Comparison of ENCODE assay signal across 8 cellular contexts in genomic region chr1:16440480-16441311, GRCh38. TPM values are rescaled to one million over a fixed set of nuclear protein-coding genes. Genes with fewer than 3 reads are reported as not detected.
A peak's percentile ranks its signal among the peaks of the same experiment; 100 is the strongest.
DNase-seq lines count a peak whose midpoint lies in the region; ATAC-seq and TF ChIP-seq lines count a peak whose summit lies in the region.

Gene NECAP2, plus strand, starts transcription at chr1:16440724. Its CDS starts 38 bp downstream, at chr1:16440762.

- H3K9me3 ChIP-seq in hepatocyte (ENCODE audit: low read depth) (no peaks in the 10 kb centered on the region), aorta (ENCODE audit: control insufficient read depth, low read length) (no peaks in the 10 kb centered on the region)

- H2AFZ ChIP-seq in hepatocyte, result peak within 1 kb of the TSS; percentile 96

- H3K9me2 ChIP-seq in hepatocyte (replicated peaks; ENCODE audit: insufficient read depth), result no peaks in the 10 kb centered on the region

- peak; percentile 90 for ATAC-seq in GM18502 (IDR thresholded peaks at IDR 0.05; ENCODE audit: poor library complexity, unreplicated experiment)
- peak; percentile 88 for ATAC-seq in HG02973 (IDR thresholded peaks at IDR 0.05; ENCODE audit: unreplicated experiment)
- ATAC-seq in aorta (ENCODE audit: low FRiP score), result peak; percentile 97

- peak; percentile 53 for TF ChIP-seq CTCF in astrocyte of the cerebellum (IDR thresholded peaks at IDR 0.05; ENCODE audit: low read depth, low read length, missing control alignments)
- peak; percentile 93 for TF ChIP-seq CTCF in hepatocyte (IDR thresholded peaks at IDR 0.05; ENCODE audit: poor library complexity)

- H3K36me3 ChIP-seq in hepatocyte (replicated peaks; ENCODE audit: insufficient read depth, low read depth), result no peaks in the 10 kb centered on the region
- no peaks in the 10 kb centered on the region for H3K36me3 ChIP-seq in aorta (ENCODE audit: control insufficient read depth in 1 of 2, insufficient read depth in 2 of 2, low read length in 1 of 2)

- H3K27me3 ChIP-seq in hepatocyte, result no peaks in the 10 kb centered on the region
- no peaks in the 10 kb centered on the region for H3K27me3 ChIP-seq in aorta (ENCODE audit: control insufficient read depth in 1 of 2, insufficient read depth in 2 of 2, low read length in 1 of 2)

- no peaks in the 10 kb centered on the region for H4K20me1 ChIP-seq in hepatocyte (ENCODE audit: insufficient read depth, poor library complexity, severe bottlenecking)

- in situ Hi-C loops in astrocyte of the cerebellum (cut with HindIII; ENCODE audit: low sequenced_read_pairs), result no loop called here

- H3K4me2 ChIP-seq in hepatocyte, result peak within 1 kb of the TSS; percentile 91

- DNase-seq in NCI-H2081 (lab: John Stamatoyannopoulos, UW) (peak; percentile 92 to 95), T-helper 9 cell (peak; percentile 97), astrocyte of the cerebellum (ENCODE audit: low read depth) (peak; percentile 81), hepatocyte (ENCODE audit: low spot score) (peak; percentile 96), renal cortical epithelial cell (ENCODE audit: low read depth) (peak; percentile 80), aorta (peak; percentile 96 to 99)

- peak within 1 kb of the TSS; percentile 90 for H3K4me3 ChIP-seq in astrocyte of the cerebellum (ENCODE audit: low read depth, low read length)
- H3K4me3 ChIP-seq in hepatocyte, result peak within 1 kb of the TSS; percentile 81
- peak within 1 kb of the TSS; percentile 61 for H3K4me3 ChIP-seq in aorta (ENCODE audit: low read length in 2 of 2)

- intact Hi-C loops in aorta (cut with DNase I), result loop anchor here (2.0 to 5.0 kb wide), 2 partner anchors 73 to 74 kb away; partner anchors contain the start of gene SZRD1 (in 2 of the 2)

- WGBS in hepatocyte (ENCODE audit: low lambda C conversion rate, missing lambda C conversion rate), result 1% methylated on average over 61 of the region's 70 CpGs
- WGBS in aorta, 2 donors, result 0% methylated on average over 65 to 70 of the region's 70 CpGs

- peaks cover 9% of the 10 kb centered on the region for H3K4me1 ChIP-seq in hepatocyte (ENCODE audit: insufficient read depth)
- no peaks in the 10 kb centered on the region for H3K4me1 ChIP-seq in aorta (ENCODE audit: control insufficient read depth in 1 of 2, insufficient read depth in 2 of 2, low read length in 2 of 2)

- H3K79me2 ChIP-seq in hepatocyte, result peaks cover 49% of the 10 kb centered on the region

- H3K27ac ChIP-seq in hepatocyte (peak within 1 kb of the TSS; percentile 85), aorta (ENCODE audit: low read depth in 1 of 2, low read length in 2 of 2) (peak within 1 kb of the TSS in 1 of 2 donors; percentile 27)

RNA-seq across cellular contexts. Expression of gene NECAP2, which starts in this region (rescaled TPM):
- 51.8 and 55.2 TPM in 2 replicates for total RNA-seq in hepatocyte
- polyA plus RNA-seq in hepatocyte, result 48.9 and 58.0 TPM in 2 replicates
- 121 and 238 TPM in 2 replicates for total RNA-seq in renal cortical epithelial cell
- total RNA-seq in aorta, result 10 to 100 TPM; 38.1 to 60.4 TPM
- 10 to 100 TPM; 37.5 to 38.1 TPM for polyA plus RNA-seq in aorta
